In genomic region chr9:14323083-14323968, GRCh38 we compare ENCODE assay signal across 8 cellular contexts. TPM values are rescaled to one million over a fixed set of nuclear protein-coding genes. Genes with fewer than 3 reads are reported as not detected.
A peak's percentile ranks its signal among the peaks of the same experiment; 100 is the strongest.
DNase-seq lines count a peak whose midpoint lies in the region; ATAC-seq and TF ChIP-seq lines count a peak whose summit lies in the region.

No MANE protein-coding gene starts in this region.

- ATAC-seq in activated T-cell treated with anti-CD3 and anti-CD28 coated beads, Interleukin-2, amount 50 U/mL, for 72 hours (replicated peaks in 1 of 2): no peak
- no peak for ATAC-seq in memory B cell (ENCODE audit: low read depth)

- H3K4me1 Mint-ChIP-seq in activated T-cell treated with anti-CD3 and anti-CD28 coated beads, Interleukin-2, amount 50 U/mL, for 72 hours (ENCODE audit: low read depth): peaks cover 28% of the 10 kb centered on the region
- peaks cover 11% of the 10 kb centered on the region for H3K4me1 Mint-ChIP-seq in memory B cell

- no peak for DNase-seq in activated T-cell treated with anti-CD3 and anti-CD28 coated beads, Interleukin-2, amount 50 U/mL, for 72 hours
- DNase-seq in activated T-cell treated with anti-CD3 and anti-CD28 coated beads, Interleukin-2, amount 50 U/mL, for 48 hours: no peak
- DNase-seq in NCI-H2029 (lab: John Stamatoyannopoulos, UW) (peak; percentile 59), cardiac fibroblast (ENCODE audit: low read depth in 2 of 2) (no peak), memory B cell (ENCODE audit: low spot score in 2 of 2) (no peak), uterus (no peak), Ammon's horn (ENCODE audit: low spot score) (no peak)
- no peak for DNase-seq in stimulated activated CD4-positive, alpha-beta T cell treated with anti-CD3 and anti-CD28 coated beads, Interleukin-4, amount 100 ng/mL, for 4 hours

- peaks cover 60% of the 10 kb centered on the region for H3K27me3 Mint-ChIP-seq in activated T-cell treated with anti-CD3 and anti-CD28 coated beads, Interleukin-2, amount 50 U/mL, for 72 hours (ENCODE audit: low read depth)
- H3K27me3 Mint-ChIP-seq in memory B cell: peaks cover 8% of the 10 kb centered on the region

- no peaks in the 10 kb centered on the region for H3K27me3 ChIP-seq in uterus

- H3K4me3 Mint-ChIP-seq in activated T-cell treated with anti-CD3 and anti-CD28 coated beads, Interleukin-2, amount 50 U/mL, for 72 hours: peak overlapping the region; percentile 87
- H3K4me3 Mint-ChIP-seq in memory B cell: peak overlapping the region; percentile 93

- intact Hi-C loops in uterus (cut with DNase I; ENCODE audit: low total_unique reads): no loop called here

- H3K36me3 Mint-ChIP-seq in activated T-cell treated with anti-CD3 and anti-CD28 coated beads, Interleukin-2, amount 50 U/mL, for 72 hours (ENCODE audit: insufficient read depth in 2 of 2): peaks cover 4% of the 10 kb centered on the region in 2 donors
- H3K36me3 Mint-ChIP-seq in memory B cell: peaks cover 2% of the 10 kb centered on the region

- H3K36me3 ChIP-seq in uterus: no peaks in the 10 kb centered on the region

- H3K27ac Mint-ChIP-seq in activated T-cell treated with anti-CD3 and anti-CD28 coated beads, Interleukin-2, amount 50 U/mL, for 72 hours: peak overlapping the region; percentile 39
- H3K27ac Mint-ChIP-seq in memory B cell: peak overlapping the region; percentile 9

- H3K27ac ChIP-seq in uterus: peak overlapping the region; percentile 95 to 98

- peaks cover 0 to 7% of the 10 kb centered on the region in 2 donors for H3K4me1 ChIP-seq in uterus

- no peaks in the 10 kb centered on the region for H3K9me3 ChIP-seq in uterus

- no peaks in the 10 kb centered on the region for H3K9me3 Mint-ChIP-seq in activated T-cell treated with anti-CD3 and anti-CD28 coated beads, Interleukin-2, amount 50 U/mL, for 72 hours
- H3K9me3 Mint-ChIP-seq in memory B cell: no peaks in the 10 kb centered on the region

- H3K4me3 ChIP-seq in cardiac fibroblast (replicated peaks in 1 of 2; ENCODE audit: low read depth in 2 of 2, low read length in 2 of 2) (peak overlapping the region; percentile 58 to 61), uterus (peak overlapping the region; percentile 68 to 70)

- TF ChIP-seq POLR2A in uterus (IDR thresholded peaks at IDR 0.05): no peak

- TF ChIP-seq CTCF in cardiac fibroblast (IDR thresholded peaks at IDR 0.05; ENCODE audit: low read depth, low read length): no peak
- TF ChIP-seq CTCF in uterus (IDR thresholded peaks at IDR 0.05): no peak

RNA-seq across cellular contexts. Expression of gene NFIB, which starts 9.4 kb away (rescaled TPM):
- not detected for total RNA-seq in activated T-cell treated with anti-CD3 and anti-CD28 coated beads, Interleukin-2, amount 50 U/mL, for 72 hours
- total RNA-seq in uterus: 100 to 1,000 TPM in 3 of 4 donors, 10 to 100 TPM in 1; 85.3 to 173 (median 115) TPM

Comparison
In these comparisons a context has a peak if more than half of its experiments do, and no peak if none do; other contexts are left out.
1. RNA of gene NFIB, which starts 9.4 kb away (total RNA-seq): 85.3 to 173 TPM in uterus; not detected in activated T-cell treated with anti-CD3 and anti-CD28 coated beads, Interleukin-2, amount 50 U/mL, for 72 hours; every median in the first group is over 10 times any median in the second.